In genomic region chr20:1685304-1686052, GRCh38 we compare ENCODE assay signal across 21 cellular contexts. TPM values are rescaled to one million over a fixed set of nuclear protein-coding genes. Genes with fewer than 3 reads are reported as not detected.
A peak's percentile ranks its signal among the peaks of the same experiment; 100 is the strongest.
DNase-seq lines count a peak whose midpoint lies in the region; ATAC-seq and TF ChIP-seq lines count a peak whose summit lies in the region.
"Had no signal": no experiment of that assay in that cellular context is flagged by ENCODE, and none has a peak within 500 bp of the region (broad histone marks: within the 10 kb centered on the region; RNA-seq: fewer than 3 reads in every experiment).

No MANE protein-coding gene starts in this region.

- H3K9me3 Mint-ChIP-seq in activated T-cell treated with anti-CD3 and anti-CD28 coated beads, Interleukin-2, amount 50 U/mL, for 72 hours: peaks cover 1 to 5% of the 10 kb centered on the region in 2 donors
- H3K9me3 Mint-ChIP-seq in activated T-helper 2 cell treated with anti-CD3 and anti-CD28 coated beads, Interferon-gamma antibody, Interleukin-2, Interleukin-4, amounts not matched to agents 10 μg/mL and 5 μg/mL and 100 μg/mL, durations not matched to agents 14 hours and 24 hours and 36 hours: peaks cover 15% of the 10 kb centered on the region
- H3K9me3 Mint-ChIP-seq in naive thymus-derived CD8-positive, alpha-beta T cell: peaks cover 0 to 18% (median 2%) of the 10 kb centered on the region in 9 donors

- H3K27ac Mint-ChIP-seq in activated T-cell treated with anti-CD3 and anti-CD28 coated beads, Interleukin-2, amount 50 U/mL, for 72 hours: peak overlapping the region; percentile 90
- peak overlapping the region; percentile 66 for H3K27ac Mint-ChIP-seq in activated T-helper 2 cell treated with anti-CD3 and anti-CD28 coated beads, Interferon-gamma antibody, Interleukin-2, Interleukin-4, amounts not matched to agents 10 μg/mL and 5 μg/mL and 100 μg/mL, durations not matched to agents 14 hours and 24 hours and 36 hours
- peak overlapping the region; percentile 88 to 97 (median 95) for H3K27ac Mint-ChIP-seq in naive thymus-derived CD8-positive, alpha-beta T cell
- H3K27ac Mint-ChIP-seq: type B pancreatic cell had no signal

- 80 to 83% methylated on average over 5 of the region's 5 CpGs for WGBS in thyroid gland, 2 donors

- peaks cover 91% of the 10 kb centered on the region for H3K4me1 Mint-ChIP-seq in activated T-cell treated with anti-CD3 and anti-CD28 coated beads, Interleukin-2, amount 50 U/mL, for 72 hours (ENCODE audit: low read depth)
- H3K4me1 Mint-ChIP-seq in activated T-helper 2 cell treated with anti-CD3 and anti-CD28 coated beads, Interferon-gamma antibody, Interleukin-2, Interleukin-4, amounts not matched to agents 10 μg/mL and 5 μg/mL and 100 μg/mL, durations not matched to agents 14 hours and 24 hours and 36 hours (ENCODE audit: low read depth): peaks cover 50% of the 10 kb centered on the region
- peaks cover 36 to 86% (median 61%) of the 10 kb centered on the region in 4 donors for H3K4me1 Mint-ChIP-seq in naive thymus-derived CD8-positive, alpha-beta T cell

- no peak overlapping the region for H3K27ac ChIP-seq in thyroid gland
- H3K27ac ChIP-seq: heart left ventricle, prostate gland had no signal

- no peaks in the 10 kb centered on the region for H3K27me3 Mint-ChIP-seq in activated T-cell treated with anti-CD3 and anti-CD28 coated beads, Interleukin-2, amount 50 U/mL, for 72 hours (ENCODE audit: low read depth)
- H3K27me3 Mint-ChIP-seq in activated T-helper 2 cell treated with anti-CD3 and anti-CD28 coated beads, Interferon-gamma antibody, Interleukin-2, Interleukin-4, amounts not matched to agents 10 μg/mL and 5 μg/mL and 100 μg/mL, durations not matched to agents 14 hours and 24 hours and 36 hours (ENCODE audit: low read depth): no peaks in the 10 kb centered on the region
- no peaks in the 10 kb centered on the region for H3K27me3 Mint-ChIP-seq in naive thymus-derived CD8-positive, alpha-beta T cell

- TF ChIP-seq CTCF in thyroid gland (IDR thresholded peaks at IDR 0.05): no peak

- peak overlapping the region; percentile 84 to 90 for H3K4me3 Mint-ChIP-seq in activated T-cell treated with anti-CD3 and anti-CD28 coated beads, Interleukin-2, amount 50 U/mL, for 72 hours
- peak overlapping the region; percentile 69 for H3K4me3 Mint-ChIP-seq in activated T-helper 2 cell treated with anti-CD3 and anti-CD28 coated beads, Interferon-gamma antibody, Interleukin-2, Interleukin-4, amounts not matched to agents 10 μg/mL and 5 μg/mL and 100 μg/mL, durations not matched to agents 14 hours and 24 hours and 36 hours (ENCODE audit: low read depth)
- peak overlapping the region; percentile 90 to 98 (median 92) for H3K4me3 Mint-ChIP-seq in naive thymus-derived CD8-positive, alpha-beta T cell
- H3K4me3 Mint-ChIP-seq: type B pancreatic cell had no signal

- no peak for TF ChIP-seq POLR2A in GM18505 (IDR thresholded peaks at IDR 0.05; ENCODE audit: borderline replicate concordance, extremely low read depth, insufficient read depth, insufficient read length)
- TF ChIP-seq POLR2A in thyroid gland (IDR thresholded peaks at IDR 0.05): no peak

- DNase-seq in activated T-cell treated with anti-CD3 and anti-CD28 coated beads, Interleukin-2, amount 50 U/mL, for 72 hours: no peak
- DNase-seq in activated T-cell treated with anti-CD3 and anti-CD28 coated beads, Interleukin-2, amount 50 U/mL, for 48 hours: no peak
- DNase-seq in NOMO-1 treated with DMSO at 0.1 percent for 48 hours (lab: John Stamatoyannopoulos, UW; ENCODE audit: unreplicated experiment): peak; percentile 44
- no peak for DNase-seq in activated T-helper 2 cell treated with anti-CD3 and anti-CD28 coated beads, Interferon-gamma antibody, Interleukin-2, Interleukin-4, amounts not matched to agents 10 μg/mL and 5 μg/mL and 100 μg/mL, durations not matched to agents 14 hours and 24 hours and 36 hours (ENCODE audit: low spot score)
- no peak for DNase-seq in naive thymus-derived CD8-positive, alpha-beta T cell
- no peak for DNase-seq in thyroid gland
- DNase-seq in NCI-H446 (lab: John Stamatoyannopoulos, UW): no peak
- DNase-seq: cortex of kidney; DMS53; GF-D8; heart left ventricle; NCI-H1436 treated with DMSO at 0.1 percent for 48 hours; NCI-H526 treated with DMSO at 0.1 percent for 48 hours; stimulated activated CD4-positive, alpha-beta T cell treated with anti-CD3 and anti-CD28 coated beads, Interleukin-2, amount 100 ng/mL, for 24 hours; stimulated activated naive CD4-positive, alpha-beta T cell treated with Interleukin-2 at 50 U/mL for 16 hours had no signal

- no peaks in the 10 kb centered on the region for H3K9me3 ChIP-seq in thyroid gland
- H3K9me3 ChIP-seq: prostate gland had no signal

- no peaks in the 10 kb centered on the region for H3K36me3 ChIP-seq in thyroid gland
- H3K36me3 ChIP-seq: heart left ventricle, prostate gland had no signal

- peak; percentile 55 to 57 for ATAC-seq in activated T-cell treated with anti-CD3 and anti-CD28 coated beads, Interleukin-2, amount 50 U/mL, for 72 hours (replicated peaks in 1 of 2)
- peak; percentile 65 to 69 for ATAC-seq in naive thymus-derived CD8-positive, alpha-beta T cell
- no peak for ATAC-seq in GM18505 (IDR thresholded peaks at IDR 0.05; ENCODE audit: unreplicated experiment)
- ATAC-seq: heart left ventricle, Right ventricle myocardium inferior had no signal

- peaks cover 5 to 8% of the 10 kb centered on the region in 2 donors for H3K36me3 Mint-ChIP-seq in activated T-cell treated with anti-CD3 and anti-CD28 coated beads, Interleukin-2, amount 50 U/mL, for 72 hours (ENCODE audit: insufficient read depth in 2 of 2)
- peaks cover 18% of the 10 kb centered on the region for H3K36me3 Mint-ChIP-seq in activated T-helper 2 cell treated with anti-CD3 and anti-CD28 coated beads, Interferon-gamma antibody, Interleukin-2, Interleukin-4, amounts not matched to agents 10 μg/mL and 5 μg/mL and 100 μg/mL, durations not matched to agents 14 hours and 24 hours and 36 hours (ENCODE audit: low read depth)
- H3K36me3 Mint-ChIP-seq in naive thymus-derived CD8-positive, alpha-beta T cell: peaks cover 10 to 25% (median 19%) of the 10 kb centered on the region in 3 donors
- H3K36me3 Mint-ChIP-seq: IgD-negative memory B cell, type B pancreatic cell had no signal

- POLR2A ChIA-PET in naive thymus-derived CD8-positive, alpha-beta T cell (lab: Charles Lee): interaction anchor here (0.8 to 4.4 kb wide), 12 partner anchors 10 to 98 kb away, joined by 3 to 44 read pairs (median 6); no protein-coding TSS in a partner anchor

- no peak overlapping the region for H3K4me3 ChIP-seq in thyroid gland (replicated peaks in 1 of 3)
- H3K4me3 ChIP-seq: prostate gland had no signal

- intact Hi-C loops in activated T-helper 2 cell treated with anti-CD3 and anti-CD28 coated beads, Interferon-gamma antibody, Interleukin-2, Interleukin-4, amounts not matched to agents 10 μg/mL and 5 μg/mL and 100 μg/mL, durations not matched to agents 14 hours and 24 hours and 36 hours (cut with micrococcal nuclease): loop anchor here (5.0 kb wide), 1 partner anchor 33 kb away; no protein-coding TSS in a partner anchor
- intact Hi-C loops in thyroid gland (cut with DNase I): no loop called here

- no peaks in the 10 kb centered on the region for H3K27me3 ChIP-seq in thyroid gland

- H3K4me1 ChIP-seq in thyroid gland: no peaks in the 10 kb centered on the region
- H3K4me1 ChIP-seq: heart left ventricle, prostate gland had no signal

RNA-seq across cellular contexts. Expression of gene SIRPG, which starts 27.9 kb away (rescaled TPM):
- 10 to 100 TPM; 37.0 to 55.4 TPM for total RNA-seq in activated T-cell treated with anti-CD3 and anti-CD28 coated beads, Interleukin-2, amount 50 U/mL, for 72 hours
- 25.1 and 28.7 TPM in 2 replicates for total RNA-seq in activated T-helper 2 cell treated with anti-CD3 and anti-CD28 coated beads, Interferon-gamma antibody, Interleukin-2, Interleukin-4, amounts not matched to agents 10 μg/mL and 5 μg/mL and 100 μg/mL, durations not matched to agents 14 hours and 24 hours and 36 hours
- total RNA-seq in naive thymus-derived CD8-positive, alpha-beta T cell: 10 to 100 TPM; 47.5 to 52.2 TPM
- polyA plus RNA-seq in naive thymus-derived CD8-positive, alpha-beta T cell: 100 to 1,000 TPM; 165 to 246 (median 187) TPM
- not detected for total RNA-seq in thyroid gland
- total RNA-seq: MCF 10A, Right ventricle myocardium inferior had no signal
- polyA plus RNA-seq: heart left ventricle had no signal

Comparison
In these comparisons a context has a peak if more than half of its experiments do, and no peak if none do; other contexts are left out.
1. RNA of gene SIRPG, which starts 27.9 kb away (total RNA-seq): 37.0 to 55.4 TPM in activated T-cell treated with anti-CD3 and anti-CD28 coated beads, Interleukin-2, amount 50 U/mL, for 72 hours, 47.5 to 52.2 TPM in naive thymus-derived CD8-positive, alpha-beta T cell and 25.1 to 28.7 TPM in activated T-helper 2 cell treated with anti-CD3 and anti-CD28 coated beads, Interferon-gamma antibody, Interleukin-2, Interleukin-4, amounts not matched to agents 10 μg/mL and 5 μg/mL and 100 μg/mL, durations not matched to agents 14 hours and 24 hours and 36 hours; not detected in thyroid gland; every median in the first group is over 10 times any median in the second.
2. Peak in every context shown above with its lines, with median percentiles within 50 percentile points of each other: H3K27ac Mint-ChIP-seq and H3K4me3 Mint-ChIP-seq.